In genomic region chr9:99491408-99492259, GRCh38 we compare ENCODE assay signal across 1 cellular context.
TF ChIP-seq lines count a peak whose summit lies in the region.

No MANE protein-coding gene starts in this region.

TF ChIP-seq in GM12878, 131 proteins besides CTCF, POLR2A, EP300 and RAD21 (continued from another document):
- TF ChIP-seq, protein P1, sequence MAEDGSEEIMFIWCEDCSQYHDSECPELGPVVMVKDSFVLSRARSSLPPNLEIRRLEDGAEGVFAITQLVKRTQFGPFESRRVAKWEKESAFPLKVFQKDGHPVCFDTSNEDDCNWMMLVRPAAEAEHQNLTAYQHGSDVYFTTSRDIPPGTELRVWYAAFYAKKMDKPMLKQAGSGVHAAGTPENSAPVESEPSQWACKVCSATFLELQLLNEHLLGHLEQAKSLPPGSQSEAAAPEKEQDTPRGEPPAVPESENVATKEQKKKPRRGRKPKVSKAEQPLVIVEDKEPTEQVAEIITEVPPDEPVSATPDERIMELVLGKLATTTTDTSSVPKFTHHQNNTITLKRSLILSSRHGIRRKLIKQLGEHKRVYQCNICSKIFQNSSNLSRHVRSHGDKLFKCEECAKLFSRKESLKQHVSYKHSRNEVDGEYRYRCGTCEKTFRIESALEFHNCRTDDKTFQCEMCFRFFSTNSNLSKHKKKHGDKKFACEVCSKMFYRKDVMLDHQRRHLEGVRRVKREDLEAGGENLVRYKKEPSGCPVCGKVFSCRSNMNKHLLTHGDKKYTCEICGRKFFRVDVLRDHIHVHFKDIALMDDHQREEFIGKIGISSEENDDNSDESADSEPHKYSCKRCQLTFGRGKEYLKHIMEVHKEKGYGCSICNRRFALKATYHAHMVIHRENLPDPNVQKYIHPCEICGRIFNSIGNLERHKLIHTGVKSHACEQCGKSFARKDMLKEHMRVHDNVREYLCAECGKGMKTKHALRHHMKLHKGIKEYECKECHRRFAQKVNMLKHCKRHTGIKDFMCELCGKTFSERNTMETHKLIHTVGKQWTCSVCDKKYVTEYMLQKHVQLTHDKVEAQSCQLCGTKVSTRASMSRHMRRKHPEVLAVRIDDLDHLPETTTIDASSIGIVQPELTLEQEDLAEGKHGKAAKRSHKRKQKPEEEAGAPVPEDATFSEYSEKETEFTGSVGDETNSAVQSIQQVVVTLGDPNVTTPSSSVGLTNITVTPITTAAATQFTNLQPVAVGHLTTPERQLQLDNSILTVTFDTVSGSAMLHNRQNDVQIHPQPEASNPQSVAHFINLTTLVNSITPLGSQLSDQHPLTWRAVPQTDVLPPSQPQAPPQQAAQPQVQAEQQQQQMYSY (CRISPR knock-in tag; IDR thresholded peaks at IDR 0.05) = no peak
- TF ChIP-seq RFX5 (IDR thresholded peaks at IDR 0.05; ENCODE audit: low read depth, low read length) (no peak), MYB (IDR thresholded peaks at IDR 0.05; ENCODE audit: borderline replicate concordance, low read depth, low read length) (no peak), YBX1 (IDR thresholded peaks at IDR 0.05) (no peak), ZNF384 (IDR thresholded peaks at IDR 0.05; ENCODE audit: borderline replicate concordance, low read depth, low read length) (no peak), POLR2AphosphoS5 (IDR thresholded peaks at IDR 0.05; ENCODE audit: low read length) (no peak), SP1 (IDR thresholded peaks at IDR 0.05; ENCODE audit: low read depth, low read length) (no peak), SUZ12 (IDR thresholded peaks at IDR 0.05; ENCODE audit: unreplicated experiment) (no peak), RB1 (IDR thresholded peaks at IDR 0.05; ENCODE audit: borderline replicate concordance) (no peak)
- TF ChIP-seq, protein P2, sequence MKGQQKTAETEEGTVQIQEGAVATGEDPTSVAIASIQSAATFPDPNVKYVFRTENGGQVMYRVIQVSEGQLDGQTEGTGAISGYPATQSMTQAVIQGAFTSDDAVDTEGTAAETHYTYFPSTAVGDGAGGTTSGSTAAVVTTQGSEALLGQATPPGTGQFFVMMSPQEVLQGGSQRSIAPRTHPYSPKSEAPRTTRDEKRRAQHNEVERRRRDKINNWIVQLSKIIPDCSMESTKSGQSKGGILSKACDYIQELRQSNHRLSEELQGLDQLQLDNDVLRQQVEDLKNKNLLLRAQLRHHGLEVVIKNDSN (IDR thresholded peaks at IDR 0.05; ENCODE audit: borderline replicate concordance, extremely low read length, insufficient read depth, low read depth, low read length) = no peak
